ENCODE assay signal across 1 cellular context in genomic region chr10:46001187-46001756, GRCh38.
TF ChIP-seq lines count a peak whose summit lies in the region.

No MANE protein-coding gene starts in this region.

TF ChIP-seq in K562, 482 proteins besides CTCF, POLR2A, EP300 and RAD21 (continued from another document and continues in another):
- TF ChIP-seq, protein P1, sequence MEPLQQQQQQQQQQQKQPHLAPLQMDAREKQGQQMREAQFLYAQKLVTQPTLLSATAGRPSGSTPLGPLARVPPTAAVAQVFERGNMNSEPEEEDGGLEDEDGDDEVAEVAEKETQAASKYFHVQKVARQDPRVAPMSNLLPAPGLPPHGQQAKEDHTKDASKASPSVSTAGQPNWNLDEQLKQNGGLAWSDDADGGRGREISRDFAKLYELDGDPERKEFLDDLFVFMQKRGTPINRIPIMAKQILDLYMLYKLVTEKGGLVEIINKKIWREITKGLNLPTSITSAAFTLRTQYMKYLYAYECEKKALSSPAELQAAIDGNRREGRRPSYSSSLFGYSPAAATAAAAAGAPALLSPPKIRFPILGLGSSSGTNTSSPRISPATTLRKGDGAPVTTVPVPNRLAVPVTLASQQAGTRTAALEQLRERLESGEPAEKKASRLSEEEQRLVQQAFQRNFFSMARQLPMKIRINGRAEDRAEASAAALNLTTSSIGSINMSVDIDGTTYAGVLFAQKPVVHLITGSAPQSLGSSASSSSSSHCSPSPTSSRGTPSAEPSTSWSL (CRISPR knock-in tag; IDR thresholded peaks at IDR 0.05; ENCODE audit: borderline replicate concordance), result no peak
- TF ChIP-seq SRSF1 (IDR thresholded peaks at IDR 0.05; ENCODE audit: low read depth, low read length) (no peak), MXI1 (IDR thresholded peaks at IDR 0.05; ENCODE audit: low read depth, low read length) (peak; percentile 80), ZNF41 (CRISPR knock-in tag; conservative IDR thresholded peaks at IDR 0.05) (peak; percentile 85), TBP (optimal IDR thresholded peaks at IDR 0.05; ENCODE audit: low read depth, low read length) (no peak), ZC3H4 (CRISPR knock-in tag; IDR thresholded peaks at IDR 0.05; ENCODE audit: borderline replicate concordance) (no peak), DIDO1 (tag; IDR thresholded peaks at IDR 0.05; ENCODE audit: low read depth) (peak; percentile 40; the same call in 1 of the 2 replicates), THAP7 (CRISPR knock-in tag; IDR thresholded peaks at IDR 0.05) (no peak), ZFP30 (CRISPR knock-in tag; IDR thresholded peaks at IDR 0.05; ENCODE audit: borderline replicate concordance) (no peak), ZNF76 (CRISPR knock-in tag; IDR thresholded peaks at IDR 0.05; ENCODE audit: borderline replicate concordance) (peak; percentile 72; the same call in 1 of the 2 replicates), E2F4 (CRISPR knock-in tag; IDR thresholded peaks at IDR 0.05; ENCODE audit: low read depth) (no peak), CEBPG (CRISPR knock-in tag; IDR thresholded peaks at IDR 0.05) (peak; percentile 69; the same call in 1 of the 2 replicates), CEBPG (tag; conservative IDR thresholded peaks at IDR 0.05 in 1 of 2, IDR thresholded peaks at IDR 0.05 in 1 of 2) (peak in 1 of 2 experiments; percentile 69; a peak in 2 of 4 replicates), HDAC3 (IDR thresholded peaks at IDR 0.05; ENCODE audit: borderline replicate concordance, partially characterized antibody) (peak; percentile 99), CEBPB (tag; IDR thresholded peaks at IDR 0.05) (peak; percentile 95), CREBBP (IDR thresholded peaks at IDR 0.05; ENCODE audit: low read depth, low read length) (no peak), CBFA2T2 (conservative IDR thresholded peaks at IDR 0.05) (peak; percentile 100), E2F5 (CRISPR knock-in tag; IDR thresholded peaks at IDR 0.05) (no peak), ZNF121 (CRISPR knock-in tag; conservative IDR thresholded peaks at IDR 0.05) (no peak), ZNF766 (CRISPR knock-in tag; conservative IDR thresholded peaks at IDR 0.05) (peak; percentile 100), ILF3 (IDR thresholded peaks at IDR 0.05; ENCODE audit: borderline replicate concordance) (peak; percentile 96), SP2 (IDR thresholded peaks at IDR 0.05; ENCODE audit: extremely low read depth, low read depth, low read length, poor library complexity, severe bottlenecking) (no peak), NCOA1 (IDR thresholded peaks at IDR 0.05; ENCODE audit: low read depth) (peak; percentile 98), KHSRP (IDR thresholded peaks at IDR 0.05) (peak; percentile 98), CC2D1A (IDR thresholded peaks at IDR 0.05) (peak; percentile 100), TBL1XR1 (IDR thresholded peaks at IDR 0.05; ENCODE audit: low read length in 2 of 2) (peak; percentile 93 to 97), EGR1 (conservative IDR thresholded peaks at IDR 0.05) (peak; percentile 87), ZNF146 (CRISPR knock-in tag; IDR thresholded peaks at IDR 0.05; ENCODE audit: unreplicated experiment) (no peak), ZNF408 (CRISPR knock-in tag; IDR thresholded peaks at IDR 0.05; ENCODE audit: low read depth) (no peak), ZBTB17 (CRISPR knock-in tag; IDR thresholded peaks at IDR 0.05) (peak; percentile 79), EHMT2 (IDR thresholded peaks at IDR 0.05) (no peak), HDGF (IDR thresholded peaks at IDR 0.05) (no peak), ZNF668 (CRISPR knock-in tag; IDR thresholded peaks at IDR 0.05) (peak; percentile 8; the same call in 1 of the 2 replicates), ZNF445 (CRISPR knock-in tag; IDR thresholded peaks at IDR 0.05; ENCODE audit: low read depth) (peak; percentile 69; the same call in 1 of the 2 replicates), BDP1 (IDR thresholded peaks at IDR 0.05; ENCODE audit: insufficient read depth, insufficient read length) (no peak), ZNF707 (CRISPR knock-in tag; conservative IDR thresholded peaks at IDR 0.05) (no peak), JUNB (CRISPR knock-in tag; conservative IDR thresholded peaks at IDR 0.05) (no peak), MAFK (IDR thresholded peaks at IDR 0.05; ENCODE audit: low read length) (peak; percentile 43; the same call in 1 of the 2 replicates), RBM22 (IDR thresholded peaks at IDR 0.05; ENCODE audit: low read depth, low read length, poor library complexity, severe bottlenecking) (no peak), ZBTB7A (IDR thresholded peaks at IDR 0.05; ENCODE audit: borderline replicate concordance, control insufficient read depth, low read depth, low read length) (no peak), TSC22D4 (tag; IDR thresholded peaks at IDR 0.05) (no peak), KLF13 (tag; IDR thresholded peaks at IDR 0.05; ENCODE audit: borderline replicate concordance, low read depth) (peak; percentile 97), ZNF347 (CRISPR knock-in tag; IDR thresholded peaks at IDR 0.05; ENCODE audit: low read depth) (0 out of 2 replicates have a peak, but pooled peaks have one; percentile 9), MITF (IDR thresholded peaks at IDR 0.05) (0 out of 2 replicates have a peak, but pooled peaks have one; percentile 56), ZNF217 (CRISPR knock-in tag; IDR thresholded peaks at IDR 0.05) (no peak), ZNF165 (CRISPR knock-in tag; IDR thresholded peaks at IDR 0.05; ENCODE audit: borderline replicate concordance) (no peak), POLR2AphosphoS2 (IDR thresholded peaks at IDR 0.05; ENCODE audit: low read length) (no peak), RUNX1 (IDR thresholded peaks at IDR 0.05; ENCODE audit: low read depth) (peak; percentile 78; the same call in 1 of the 2 replicates), SETDB1 (IDR thresholded peaks at IDR 0.05; ENCODE audit: low read length) (no peak), NFATC3 (IDR thresholded peaks at IDR 0.05) (peak; percentile 95), ZNF197 (CRISPR knock-in tag; IDR thresholded peaks at IDR 0.05; ENCODE audit: low read depth) (peak; percentile 98), ZBTB33 (CRISPR knock-in tag; IDR thresholded peaks at IDR 0.05) (peak; percentile 49; the same call in 1 of the 2 replicates), RBM39 (optimal IDR thresholded peaks at IDR 0.05; ENCODE audit: low read depth, low read length) (no peak), MYBL2 (IDR thresholded peaks at IDR 0.05; ENCODE audit: low read depth) (no peak; the same call in 1 of the 2 replicates), MYBL2 (CRISPR knock-in tag; IDR thresholded peaks at IDR 0.05; ENCODE audit: borderline replicate concordance) (no peak), POLR2H (tag; IDR thresholded peaks at IDR 0.05; ENCODE audit: low read depth) (peak; percentile 74)
- TF ChIP-seq, protein P2, sequence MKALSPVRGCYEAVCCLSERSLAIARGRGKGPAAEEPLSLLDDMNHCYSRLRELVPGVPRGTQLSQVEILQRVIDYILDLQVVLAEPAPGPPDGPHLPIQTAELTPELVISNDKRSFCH (CRISPR knock-in tag; IDR thresholded peaks at IDR 0.05), result no peak
- TF ChIP-seq, protein P2 (tag; IDR thresholded peaks at IDR 0.05), result peak; percentile 89
- TF ChIP-seq, protein P3, sequence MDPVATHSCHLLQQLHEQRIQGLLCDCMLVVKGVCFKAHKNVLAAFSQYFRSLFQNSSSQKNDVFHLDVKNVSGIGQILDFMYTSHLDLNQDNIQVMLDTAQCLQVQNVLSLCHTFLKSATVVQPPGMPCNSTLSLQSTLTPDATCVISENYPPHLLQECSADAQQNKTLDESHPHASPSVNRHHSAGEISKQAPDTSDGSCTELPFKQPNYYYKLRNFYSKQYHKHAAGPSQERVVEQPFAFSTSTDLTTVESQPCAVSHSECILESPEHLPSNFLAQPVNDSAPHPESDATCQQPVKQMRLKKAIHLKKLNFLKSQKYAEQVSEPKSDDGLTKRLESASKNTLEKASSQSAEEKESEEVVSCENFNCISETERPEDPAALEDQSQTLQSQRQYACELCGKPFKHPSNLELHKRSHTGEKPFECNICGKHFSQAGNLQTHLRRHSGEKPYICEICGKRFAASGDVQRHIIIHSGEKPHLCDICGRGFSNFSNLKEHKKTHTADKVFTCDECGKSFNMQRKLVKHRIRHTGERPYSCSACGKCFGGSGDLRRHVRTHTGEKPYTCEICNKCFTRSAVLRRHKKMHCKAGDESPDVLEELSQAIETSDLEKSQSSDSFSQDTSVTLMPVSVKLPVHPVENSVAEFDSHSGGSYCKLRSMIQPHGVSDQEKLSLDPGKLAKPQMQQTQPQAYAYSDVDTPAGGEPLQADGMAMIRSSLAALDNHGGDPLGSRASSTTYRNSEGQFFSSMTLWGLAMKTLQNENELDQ (CRISPR knock-in tag; IDR thresholded peaks at IDR 0.05; ENCODE audit: borderline replicate concordance), result no peak
- TF ChIP-seq, protein P4, sequence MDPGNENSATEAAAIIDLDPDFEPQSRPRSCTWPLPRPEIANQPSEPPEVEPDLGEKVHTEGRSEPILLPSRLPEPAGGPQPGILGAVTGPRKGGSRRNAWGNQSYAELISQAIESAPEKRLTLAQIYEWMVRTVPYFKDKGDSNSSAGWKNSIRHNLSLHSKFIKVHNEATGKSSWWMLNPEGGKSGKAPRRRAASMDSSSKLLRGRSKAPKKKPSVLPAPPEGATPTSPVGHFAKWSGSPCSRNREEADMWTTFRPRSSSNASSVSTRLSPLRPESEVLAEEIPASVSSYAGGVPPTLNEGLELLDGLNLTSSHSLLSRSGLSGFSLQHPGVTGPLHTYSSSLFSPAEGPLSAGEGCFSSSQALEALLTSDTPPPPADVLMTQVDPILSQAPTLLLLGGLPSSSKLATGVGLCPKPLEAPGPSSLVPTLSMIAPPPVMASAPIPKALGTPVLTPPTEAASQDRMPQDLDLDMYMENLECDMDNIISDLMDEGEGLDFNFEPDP (CRISPR knock-in tag; IDR thresholded peaks at IDR 0.05), result no peak
- TF ChIP-seq, protein P5, sequence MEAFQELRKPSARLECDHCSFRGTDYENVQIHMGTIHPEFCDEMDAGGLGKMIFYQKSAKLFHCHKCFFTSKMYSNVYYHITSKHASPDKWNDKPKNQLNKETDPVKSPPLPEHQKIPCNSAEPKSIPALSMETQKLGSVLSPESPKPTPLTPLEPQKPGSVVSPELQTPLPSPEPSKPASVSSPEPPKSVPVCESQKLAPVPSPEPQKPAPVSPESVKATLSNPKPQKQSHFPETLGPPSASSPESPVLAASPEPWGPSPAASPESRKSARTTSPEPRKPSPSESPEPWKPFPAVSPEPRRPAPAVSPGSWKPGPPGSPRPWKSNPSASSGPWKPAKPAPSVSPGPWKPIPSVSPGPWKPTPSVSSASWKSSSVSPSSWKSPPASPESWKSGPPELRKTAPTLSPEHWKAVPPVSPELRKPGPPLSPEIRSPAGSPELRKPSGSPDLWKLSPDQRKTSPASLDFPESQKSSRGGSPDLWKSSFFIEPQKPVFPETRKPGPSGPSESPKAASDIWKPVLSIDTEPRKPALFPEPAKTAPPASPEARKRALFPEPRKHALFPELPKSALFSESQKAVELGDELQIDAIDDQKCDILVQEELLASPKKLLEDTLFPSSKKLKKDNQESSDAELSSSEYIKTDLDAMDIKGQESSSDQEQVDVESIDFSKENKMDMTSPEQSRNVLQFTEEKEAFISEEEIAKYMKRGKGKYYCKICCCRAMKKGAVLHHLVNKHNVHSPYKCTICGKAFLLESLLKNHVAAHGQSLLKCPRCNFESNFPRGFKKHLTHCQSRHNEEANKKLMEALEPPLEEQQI (IDR thresholded peaks at IDR 0.05), result peak; percentile 99
